ENCODE assay signal across 8 cellular contexts in the genomic region with DNA sequence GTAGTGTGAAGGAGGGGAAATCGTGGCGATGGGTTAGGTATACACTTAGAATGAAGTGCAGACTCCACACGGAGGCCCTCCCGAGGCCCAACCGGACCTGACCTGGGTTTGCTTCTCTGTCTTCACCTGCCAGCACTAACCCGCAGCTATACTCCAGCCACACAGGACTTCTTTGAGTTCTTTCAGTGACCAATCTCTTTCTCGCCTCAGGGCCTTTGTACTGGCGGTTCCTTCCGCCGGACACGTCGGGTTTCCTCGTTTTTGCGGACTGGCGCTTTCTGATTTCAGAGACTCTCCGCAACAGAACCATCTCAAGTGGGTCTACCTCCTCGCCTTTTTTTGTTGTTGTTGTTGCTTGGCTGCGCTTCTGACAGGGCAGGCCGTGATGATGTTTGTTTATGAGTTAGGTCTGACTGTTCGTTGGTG. TPM values are rescaled to one million over a fixed set of nuclear protein-coding genes. Genes with fewer than 3 reads are reported as not detected.
DNase-seq lines count a peak whose midpoint lies in the region; ATAC-seq and TF ChIP-seq lines count a peak whose summit lies in the region.

TSS of gene NEIL1 (plus strand) at position 244 of the 426 bp plus-strand sequence. CDS start 1,867 bp downstream, outside the sequence.

- H3K9ac ChIP-seq in Karpas-422 (ENCODE audit: low read length): peak within 1 kb of the TSS; percentile 71

- H3K4me2 ChIP-seq in Karpas-422 (ENCODE audit: low read depth, low read length, poor library complexity, severe bottlenecking): peak within 1 kb of the TSS; percentile 82

- DNase-seq in BJ (ENCODE audit: low read depth) (no peak), Karpas-422 (no peak), mesenteric fat pad (ENCODE audit: low spot score) (no peak), upper lobe of right lung (peak; percentile 74), erythroblast (lab: John Stamatoyannopoulos, UW) (no peak), HUDEP-2 (lab: John Stamatoyannopoulos, UW; ENCODE audit: unreplicated experiment in 76 of 76) (no peak)

- CTCF ChIA-PET in BJ (lab: Yijun Ruan, JAX): interaction anchor here (1.8 kb wide), 1 partner anchor 21 kb away, joined by 13 read pairs; the partner anchor contains the start of gene MAN2C1

- H3K4me3 ChIP-seq in BJ (ENCODE audit: low read depth, low read length): peak within 1 kb of the TSS; percentile 82
- H3K4me3 ChIP-seq in Karpas-422 (ENCODE audit: low read length): peak within 1 kb of the TSS; percentile 72
- H3K4me3 ChIP-seq in upper lobe of right lung: peak within 1 kb of the TSS; percentile 97

- no peaks in the 10 kb centered on the region for H3K79me2 ChIP-seq in Karpas-422 (ENCODE audit: low read length)

- no peaks in the 10 kb centered on the region for H3K9me3 ChIP-seq in Karpas-422 (ENCODE audit: low read length)
- no peaks in the 10 kb centered on the region for H3K9me3 ChIP-seq in upper lobe of right lung

- H3K27me3 ChIP-seq in BJ (ENCODE audit: control insufficient read depth, insufficient read depth, low read length) (peaks cover 12% of the 10 kb centered on the region), Karpas-422 (ENCODE audit: low read length) (no peaks in the 10 kb centered on the region), upper lobe of right lung (no peaks in the 10 kb centered on the region)

- intact Hi-C loops in upper lobe of right lung (cut with DNase I): no loop called here

- POLR2A ChIA-PET in BJ (lab: Charles Lee): no interaction called here

- no peaks in the 10 kb centered on the region for H3K9me2 ChIP-seq in Karpas-422 (replicated peaks; ENCODE audit: insufficient read depth, low read length)

- ATAC-seq in upper lobe of right lung (peak; percentile 30), HG02852 (IDR thresholded peaks at IDR 0.05; ENCODE audit: unreplicated experiment) (no peak)

- 0 out of 2 replicates have a peak, but pooled peaks cover 5% of the 10 kb centered on the region for H4K20me1 ChIP-seq in Karpas-422 (ENCODE audit: insufficient read depth, low read depth, low read length)

- TF ChIP-seq CTCF in BJ (IDR thresholded peaks at IDR 0.05; ENCODE audit: insufficient read depth, low read depth, low read length) (no peak), upper lobe of right lung (IDR thresholded peaks at IDR 0.05) (no peak)

- peak within 1 kb of the TSS; percentile 12; the same call in 1 of the 2 replicates for H2AFZ ChIP-seq in Karpas-422 (ENCODE audit: low read length)

- H3K36me3 ChIP-seq in BJ (ENCODE audit: control insufficient read depth, insufficient read depth, low read length) (no peaks in the 10 kb centered on the region), Karpas-422 (ENCODE audit: insufficient read depth, low read length) (no peaks in the 10 kb centered on the region), upper lobe of right lung (no peaks in the 10 kb centered on the region)

- no peak for TF ChIP-seq POLR2A in erythroblast (IDR thresholded peaks at IDR 0.05; ENCODE audit: low read length)

- H3K4me1 ChIP-seq in Karpas-422 (ENCODE audit: low read length) (peaks cover 37% of the 10 kb centered on the region), upper lobe of right lung (peaks cover 20% of the 10 kb centered on the region)

- H3K27ac ChIP-seq in Karpas-422 (ENCODE audit: low read length) (no peak within 1 kb of the TSS), cingulate gyrus (ENCODE audit: low read depth, low read length) (peak within 1 kb of the TSS; percentile 77), upper lobe of right lung (peak within 1 kb of the TSS; percentile 84)

RNA-seq across cellular contexts. Expression of gene NEIL1, which starts in this region (rescaled TPM):
- polyA plus RNA-seq in BJ (2011; rRNA removed): 2.8 and 4.7 TPM in 2 replicates
- 0.72 and 1.5 TPM in 2 replicates for polyA minus RNA-seq in BJ (2011; rRNA and poly(A)+ RNA removed)
- total RNA-seq in Karpas-422 (2014; rRNA removed; shearing (Covaris generic); ENCODE audit: low replicate concordance): 16.2 and 22.0 TPM in 2 replicates
- total RNA-seq in mesenteric fat pad (17.9 TPM), upper lobe of right lung (42.1 TPM)
